Comparison of ENCODE assay signal across 18 cellular contexts in the genomic region with DNA sequence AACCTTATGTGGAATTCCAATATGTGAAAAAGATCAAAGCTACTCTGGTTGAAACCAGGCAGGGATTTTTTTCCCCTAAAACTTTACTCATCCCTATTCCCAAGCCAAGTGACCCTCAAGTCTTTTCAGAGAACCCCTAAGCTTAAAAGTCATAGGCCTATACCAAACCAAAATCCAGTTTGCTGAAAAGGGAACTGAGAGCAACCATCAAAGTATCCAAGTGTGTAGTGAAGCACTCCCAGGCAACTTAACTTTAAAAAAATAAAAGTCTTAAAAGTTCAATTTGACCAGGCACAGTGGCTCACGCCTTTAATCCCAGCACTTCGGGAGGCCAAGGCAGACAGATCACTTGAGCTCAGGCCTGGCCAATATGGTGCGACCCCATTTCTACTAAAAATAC.
"Had no signal": no experiment of that assay in that cellular context is flagged by ENCODE, and none has a peak within 500 bp of the region (broad histone marks: within the 10 kb centered on the region; RNA-seq: fewer than 3 reads in every experiment).

No MANE protein-coding gene starts in this region.

- FAIRE-seq: RCC 7860 had no signal

- DNase-seq: KBM-7, NCI-H1092, NCI-H1105 treated with DMSO at 0.1 percent for 48 hours, NCI-H1417 treated with DMSO at 0.1 percent for 48 hours, NCI-H146, NCI-H1694 treated with DMSO at 0.1 percent for 48 hours, NCI-H1930, NCI-H2081, NCI-H2107, NCI-H2227 treated with DMSO at 0.1 percent for 48 hours, NCI-H446, NCI-H510A, NCI-H524 treated with DMSO at 0.1 percent for 48 hours, NCI-H774, Right ventricle myocardium superior, RPMI8226, SIG-M5 had no signal
